In the genomic region with DNA sequence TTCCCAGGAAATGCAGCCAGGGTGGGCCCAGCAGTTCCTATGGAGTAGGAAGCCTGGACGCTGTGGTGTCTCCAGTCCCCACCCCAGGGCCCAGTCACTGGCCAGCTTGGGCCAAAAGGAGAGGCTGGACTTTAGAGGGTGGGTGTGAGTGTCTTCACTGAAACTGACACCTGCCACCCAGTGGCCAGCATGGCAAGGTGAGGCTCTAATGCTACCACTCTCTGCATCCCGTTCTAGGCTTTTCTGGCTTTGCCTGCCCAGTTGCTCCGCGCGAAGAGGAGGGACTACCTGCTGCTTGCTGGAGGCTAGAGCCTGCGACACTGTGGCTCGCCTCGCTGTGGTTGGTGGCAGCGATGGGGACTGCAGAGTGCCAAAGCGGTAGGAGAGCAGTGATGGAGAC, we compare ENCODE assay signal across 1 cellular context.
TF ChIP-seq lines count a peak whose summit lies in the region.

No MANE protein-coding gene starts in this region.

TF ChIP-seq in GM12878, 131 proteins besides CTCF, POLR2A, EP300 and RAD21:
- TF ChIP-seq CEBPZ (IDR thresholded peaks at IDR 0.05; ENCODE audit: low read depth, low read length): no peak
TF ChIP-seq in GM12878: peak in this region for 0.
